ENCODE assay signal across 8 cellular contexts in the genomic region with DNA sequence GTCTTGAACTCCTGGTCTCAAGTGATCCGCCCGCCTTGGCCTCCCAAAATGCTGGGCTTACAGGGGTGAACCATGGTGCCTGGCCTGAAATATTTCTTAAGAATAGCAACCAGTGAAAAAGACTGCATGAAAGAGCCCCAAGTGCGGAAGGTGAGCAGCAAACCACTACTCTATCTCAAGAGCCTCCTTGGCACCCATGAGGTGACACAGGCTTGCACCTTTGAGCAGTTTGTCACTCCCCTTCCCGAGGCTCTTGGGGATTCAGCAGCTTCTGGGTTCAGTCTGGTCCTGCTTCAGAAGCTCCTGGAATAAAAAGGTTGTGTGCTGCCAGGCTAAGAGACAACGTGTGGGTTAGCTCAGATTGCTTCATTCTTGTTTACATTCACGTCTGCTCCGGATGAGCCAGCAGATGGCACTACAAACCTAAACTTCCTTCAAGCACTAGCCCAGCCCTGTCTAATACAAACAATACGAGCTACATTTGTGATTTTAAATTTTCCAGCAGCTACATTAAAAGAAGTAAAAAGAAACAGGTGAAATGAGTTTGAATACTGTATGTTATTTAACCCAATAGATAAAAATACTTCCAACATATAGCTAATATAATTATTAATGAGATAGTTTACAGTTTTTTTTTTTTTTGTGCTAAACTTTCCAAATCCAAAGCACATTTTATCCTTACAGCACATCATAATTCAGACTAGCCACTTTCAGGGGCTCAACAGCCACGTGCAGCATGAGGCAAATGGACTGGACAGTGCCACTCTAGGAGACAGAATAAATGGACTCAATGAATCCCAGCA. TPM values are rescaled to one million over a fixed set of nuclear protein-coding genes. Genes with fewer than 3 reads are reported as not detected.
DNase-seq lines count a peak whose midpoint lies in the region; ATAC-seq, FAIRE-seq and TF ChIP-seq lines count a peak whose summit lies in the region.

No MANE protein-coding gene starts in this region.

- TF ChIP-seq POLR2A in H54 (IDR thresholded peaks at IDR 0.05; ENCODE audit: low read depth, low read length), result no peak

- peaks cover 42% of the 10 kb centered on the region for H3F3A ChIP-seq in DOHH2 (ENCODE audit: control insufficient read depth, insufficient read depth)

- peaks cover 48% of the 10 kb centered on the region for H4K20me1 ChIP-seq in DOHH2 (ENCODE audit: control insufficient read depth, insufficient read depth, low read depth, low read length)

- peak; percentile 66 for TF ChIP-seq CTCF in DOHH2 (IDR thresholded peaks at IDR 0.05; ENCODE audit: low read depth, low read length, poor library complexity, severe bottlenecking)
- peak; percentile 86 for TF ChIP-seq CTCF in progenitor cell of endocrine pancreas (IDR thresholded peaks at IDR 0.05; ENCODE audit: unreplicated experiment)

- H3K27me3 Mint-ChIP-seq in progenitor cell of endocrine pancreas, result peaks cover 25% of the 10 kb centered on the region

- H3K4me2 ChIP-seq in DOHH2 (ENCODE audit: low read length), result no peak overlapping the region

- no peaks in the 10 kb centered on the region for H3K9me2 ChIP-seq in DOHH2 (replicated peaks; ENCODE audit: control insufficient read depth, low read length)

- H3K27ac ChIP-seq in DOHH2 (ENCODE audit: low read depth, low read length), result no peak overlapping the region

- ATAC-seq in SK-N-SH treated with all-trans-retinoic acid at 6 μM for 48 hours (peak; percentile 100), GM21360 (IDR thresholded peaks at IDR 0.05; ENCODE audit: unreplicated experiment) (no peak)
- peak; percentile 70 to 77 for ATAC-seq in activated naive CD4-positive, alpha-beta T cell treated with anti-CD3 and anti-CD28 coated beads, Interleukin-2, amount 50 U/mL, for 72 hours

- no peak overlapping the region for H3K4me3 ChIP-seq in DOHH2 (ENCODE audit: low read length)

- peaks cover 98% of the 10 kb centered on the region for H3K36me3 ChIP-seq in DOHH2 (ENCODE audit: control insufficient read depth, low read length)

- no peaks in the 10 kb centered on the region for H3K9me3 Mint-ChIP-seq in activated naive CD4-positive, alpha-beta T cell treated with anti-CD3 and anti-CD28 coated beads, Interleukin-2, amount 50 U/mL, for 72 hours
- no peaks in the 10 kb centered on the region for H3K9me3 Mint-ChIP-seq in progenitor cell of endocrine pancreas (ENCODE audit: low read depth)

- H3K36me3 Mint-ChIP-seq in activated naive CD4-positive, alpha-beta T cell treated with anti-CD3 and anti-CD28 coated beads, Interleukin-2, amount 50 U/mL, for 72 hours, result peaks cover 29 to 41% of the 10 kb centered on the region in 2 donors
- H3K36me3 Mint-ChIP-seq in progenitor cell of endocrine pancreas (ENCODE audit: insufficient read depth), result peaks cover 3% of the 10 kb centered on the region

- peak overlapping the region in 1 of 2 donors; percentile 72 for H3K27ac Mint-ChIP-seq in activated naive CD4-positive, alpha-beta T cell treated with anti-CD3 and anti-CD28 coated beads, Interleukin-2, amount 50 U/mL, for 72 hours
- H3K27ac Mint-ChIP-seq in progenitor cell of endocrine pancreas, result peak overlapping the region; percentile 96

- H3K4me3 Mint-ChIP-seq in progenitor cell of endocrine pancreas (ENCODE audit: low read depth), result no peak overlapping the region

- peak; percentile 48 for DNase-seq in H54 (ENCODE audit: insufficient read length, low spot score)
- DNase-seq in NCI-H1092 treated with DMSO at 0.1 percent for 48 hours (lab: John Stamatoyannopoulos, UW), result peak; percentile 68
- DNase-seq in activated naive CD4-positive, alpha-beta T cell treated with anti-CD3 and anti-CD28 coated beads, Interleukin-2, amount 50 U/mL, for 72 hours (ENCODE audit: low spot score in 2 of 2), result peak in 1 of 2 donors; percentile 59
- peak; percentile 79 for DNase-seq in glomerular visceral epithelial cell (ENCODE audit: extremely low spot score)
- peak; percentile 30 for DNase-seq in progenitor cell of endocrine pancreas (ENCODE audit: low spot score, unreplicated experiment)

- peaks cover 68% of the 10 kb centered on the region for H3K79me2 ChIP-seq in DOHH2 (ENCODE audit: control insufficient read depth, low read length)

- H3K9me3 ChIP-seq in DOHH2 (ENCODE audit: control insufficient read depth, insufficient read depth, low read length), result no peaks in the 10 kb centered on the region

- H3K4me1 ChIP-seq in DOHH2 (ENCODE audit: control insufficient read depth, low read length), result no peaks in the 10 kb centered on the region

- peaks cover 20% of the 10 kb centered on the region for H3K4me1 Mint-ChIP-seq in progenitor cell of endocrine pancreas (ENCODE audit: low read depth)

- FAIRE-seq in H54 (lab: Jason Lieb, UNC), result no peak

- H3K27me3 ChIP-seq in DOHH2 (ENCODE audit: control insufficient read depth, low read length), result no peaks in the 10 kb centered on the region

TF ChIP-seq in SK-N-SH treated with all-trans-retinoic acid at 6 μM for 48 hours, 23 proteins besides CTCF, POLR2A, EP300 and RAD21:
- TF ChIP-seq, protein P1, sequence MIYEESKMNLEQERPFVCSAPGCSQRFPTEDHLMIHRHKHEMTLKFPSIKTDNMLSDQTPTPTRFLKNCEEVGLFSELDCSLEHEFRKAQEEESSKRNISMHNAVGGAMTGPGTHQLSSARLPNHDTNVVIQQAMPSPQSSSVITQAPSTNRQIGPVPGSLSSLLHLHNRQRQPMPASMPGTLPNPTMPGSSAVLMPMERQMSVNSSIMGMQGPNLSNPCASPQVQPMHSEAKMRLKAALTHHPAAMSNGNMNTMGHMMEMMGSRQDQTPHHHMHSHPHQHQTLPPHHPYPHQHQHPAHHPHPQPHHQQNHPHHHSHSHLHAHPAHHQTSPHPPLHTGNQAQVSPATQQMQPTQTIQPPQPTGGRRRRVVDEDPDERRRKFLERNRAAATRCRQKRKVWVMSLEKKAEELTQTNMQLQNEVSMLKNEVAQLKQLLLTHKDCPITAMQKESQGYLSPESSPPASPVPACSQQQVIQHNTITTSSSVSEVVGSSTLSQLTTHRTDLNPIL (CRISPR knock-in tag; IDR thresholded peaks at IDR 0.05; ENCODE audit: low read depth), result no peak
- TF ChIP-seq ZC3H10 (CRISPR knock-in tag; IDR thresholded peaks at IDR 0.05) (no peak), ESRRG (CRISPR knock-in tag; IDR thresholded peaks at IDR 0.05) (no peak), OSR1 (CRISPR knock-in tag; IDR thresholded peaks at IDR 0.05) (no peak), CSDC2 (CRISPR knock-in tag; IDR thresholded peaks at IDR 0.05) (no peak), PPARA (CRISPR knock-in tag; IDR thresholded peaks at IDR 0.05; ENCODE audit: borderline replicate concordance) (no peak)

RNA-seq across cellular contexts. Expression of a gene that starts 46.2 kb away (rescaled TPM):
- not detected for total RNA-seq in activated naive CD4-positive, alpha-beta T cell treated with anti-CD3 and anti-CD28 coated beads, Interleukin-2, amount 50 U/mL, for 72 hours
- total RNA-seq in progenitor cell of endocrine pancreas, result not detected in 2 replicates
